Comparison of ENCODE assay signal across 7 cellular contexts in genomic region chr11:64879226-64879900, GRCh38. TPM values are rescaled to one million over a fixed set of nuclear protein-coding genes. Genes with fewer than 3 reads are reported as not detected.
A peak's percentile ranks its signal among the peaks of the same experiment; 100 is the strongest.
DNase-seq lines count a peak whose midpoint lies in the region; ATAC-seq and TF ChIP-seq lines count a peak whose summit lies in the region.

No MANE protein-coding gene starts in this region.

- H3K36me3 Mint-ChIP-seq in osteocyte (ENCODE audit: unreplicated experiment): no peaks in the 10 kb centered on the region

- no peaks in the 10 kb centered on the region for H3K9me3 ChIP-seq in Panc1 (ENCODE audit: control insufficient read depth, insufficient read depth, low read depth, low read length)

- no peaks in the 10 kb centered on the region; the same call in 1 of the 2 replicates for H3K36me3 ChIP-seq in Panc1 (ENCODE audit: control insufficient read depth, insufficient read depth, low read length)

- POLR2A ChIA-PET in Panc1 (lab: Charles Lee): interaction anchor here (0.6 kb wide), 1 partner anchor 134 kb away, joined by 9 read pairs; no protein-coding TSS in a partner anchor

- no peaks in the 10 kb centered on the region for H3K27me3 Mint-ChIP-seq in osteocyte (ENCODE audit: unreplicated experiment)

- peak overlapping the region; percentile 93 for H3K27ac Mint-ChIP-seq in osteocyte (ENCODE audit: unreplicated experiment)

- no peaks in the 10 kb centered on the region for H3K27me3 ChIP-seq in Panc1 (ENCODE audit: control insufficient read depth, insufficient read depth, low read length)

- intact Hi-C loops in Panc1 (cut with micrococcal nuclease; ENCODE audit: unreplicated experiment): no loop called here

- CTCF ChIA-PET in Panc1 (lab: Charles Lee): interaction anchor here (0.6 to 1.5 kb wide), 4 partner anchors 9 to 777 kb away, joined by 3 to 5 read pairs (median 3); no protein-coding TSS in a partner anchor

- peak overlapping the region; percentile 88 to 94 for H3K4me3 ChIP-seq in Panc1 (ENCODE audit: low read depth in 2 of 2, low read length in 2 of 2)

- H3K27ac ChIP-seq in Panc1 (ENCODE audit: low read length) (peak overlapping the region; percentile 97), epithelial cell of prostate (peak overlapping the region; percentile 69)

- ATAC-seq in GM21619 (IDR thresholded peaks at IDR 0.05; ENCODE audit: unreplicated experiment) (peak; percentile 2), Panc1 (no peak), HG02610 (IDR thresholded peaks at IDR 0.05; ENCODE audit: unreplicated experiment) (no peak)

- TF ChIP-seq CTCF in Panc1 (IDR thresholded peaks at IDR 0.05): no peak
- TF ChIP-seq CTCF in osteocyte (IDR thresholded peaks at IDR 0.05): no peak

- H3K4me1 Mint-ChIP-seq in osteocyte (ENCODE audit: unreplicated experiment): peaks cover 43% of the 10 kb centered on the region

- no peaks in the 10 kb centered on the region for H3K9me3 Mint-ChIP-seq in osteocyte (ENCODE audit: unreplicated experiment)

- DNase-seq in Panc1 (ENCODE audit: low read depth, low spot score): no peak
- no peak for DNase-seq in epithelial cell of prostate (ENCODE audit: low read depth, low spot score)
- DNase-seq in osteocyte (ENCODE audit: extremely low spot score, unreplicated experiment): no peak
- DNase-seq in NCI-H1105 (lab: John Stamatoyannopoulos, UW): no peak
- DNase-seq in DMS 273 (lab: John Stamatoyannopoulos, UW; ENCODE audit: unreplicated experiment): no peak

- peaks cover 32% of the 10 kb centered on the region for H3K4me1 ChIP-seq in Panc1 (ENCODE audit: control insufficient read depth, insufficient read depth, low read length)

- TSS peak; percentile 97 for BruUV-seq in Panc1 (replicated peaks; lab: Mats Ljungman, UMichigan)

- in situ Hi-C loops in Panc1 (cut with HindIII; ENCODE audit: low pct_unique_long_range_greater_than_20kb, low sequenced_read_pairs): no loop called here

- peak overlapping the region; percentile 87 for H3K4me3 Mint-ChIP-seq in osteocyte (ENCODE audit: unreplicated experiment)

RNA-seq across cellular contexts. Expression of gene EHD1, which starts 0.9 kb away (rescaled TPM):
- 186 TPM for total RNA-seq in Panc1 (2021; ENCODE audit: unreplicated experiment)
- polyA plus RNA-seq in Panc1 (2012; ENCODE audit: insufficient read length): 280 TPM
- total RNA-seq in osteocyte: 57.4 and 61.0 TPM in 2 replicates

RNA-seq across cellular contexts. Expression of gene CDC42BPG, which starts 34.9 kb away (rescaled TPM):
- 4.1 TPM for total RNA-seq in Panc1 (2021; ENCODE audit: unreplicated experiment)
- polyA plus RNA-seq in Panc1 (2012; ENCODE audit: insufficient read length): 3.1 TPM
- 0.68 and 1.7 TPM in 2 replicates for total RNA-seq in osteocyte

RNA-seq across cellular contexts. Expression of gene ATG2A, which starts 37.6 kb away (rescaled TPM):
- total RNA-seq in Panc1 (2021; ENCODE audit: unreplicated experiment): 28.8 TPM
- 32.7 TPM for polyA plus RNA-seq in Panc1 (2012; ENCODE audit: insufficient read length)
- 23.6 and 28.7 TPM in 2 replicates for total RNA-seq in osteocyte

RNA-seq across cellular contexts. Expression of gene PPP2R5B, which starts 45.1 kb away (rescaled TPM):
- total RNA-seq in Panc1 (2021; ENCODE audit: unreplicated experiment) (14.0 TPM), osteocyte (21.3 and 26.8 TPM in 2 replicates)
- polyA plus RNA-seq in Panc1 (2012; ENCODE audit: insufficient read length): 21.5 TPM

RNA-seq across cellular contexts. Expression of gene GPHA2, which starts 56.3 kb away (rescaled TPM):
- total RNA-seq in Panc1 (2021; ENCODE audit: unreplicated experiment): not detected
- not detected for polyA plus RNA-seq in Panc1 (2012; ENCODE audit: insufficient read length)
- not detected in 2 replicates for total RNA-seq in osteocyte
